8 cellular contexts compared by ENCODE assay signal in genomic region chr7:30510124-30511074, GRCh38. TPM values are rescaled to one million over a fixed set of nuclear protein-coding genes. Genes with fewer than 3 reads are reported as not detected.
DNase-seq lines count a peak whose midpoint lies in the region; ATAC-seq and TF ChIP-seq lines count a peak whose summit lies in the region.

No MANE protein-coding gene starts in this region.

- H3K9me3 ChIP-seq in Loucy (ENCODE audit: insufficient read depth, low read depth, low read length), result no peaks in the 10 kb centered on the region

- H3F3A ChIP-seq in Loucy (ENCODE audit: low read depth), result no peaks in the 10 kb centered on the region

- H3K79me2 ChIP-seq in Loucy (ENCODE audit: insufficient read depth, low read length), result no peaks in the 10 kb centered on the region

- H3K27me3 ChIP-seq in Loucy (ENCODE audit: insufficient read depth, low read length, poor library complexity, severe bottlenecking), result no peaks in the 10 kb centered on the region

- no peak overlapping the region for H3K4me3 Mint-ChIP-seq in progenitor cell of endocrine pancreas (ENCODE audit: low read depth)

- peaks cover 2% of the 10 kb centered on the region for H3K36me3 Mint-ChIP-seq in progenitor cell of endocrine pancreas (ENCODE audit: insufficient read depth)

- H3K9ac ChIP-seq in Loucy (ENCODE audit: low read depth, low read length, poor library complexity, severe bottlenecking), result no peak overlapping the region

- TF ChIP-seq CTCF in GM12875 (IDR thresholded peaks at IDR 0.05; ENCODE audit: borderline replicate concordance, insufficient read depth, low read depth, low read length) (peak; percentile 70), Loucy (conservative IDR thresholded peaks at IDR 0.05; ENCODE audit: low read length) (peak; percentile 91), fibroblast of pulmonary artery (IDR thresholded peaks at IDR 0.05; ENCODE audit: low read length, missing control alignments) (peak; percentile 93), progenitor cell of endocrine pancreas (IDR thresholded peaks at IDR 0.05; ENCODE audit: unreplicated experiment) (peak; percentile 84)

- H4K20me1 ChIP-seq in Loucy (ENCODE audit: insufficient read depth, low read length, poor library complexity, severe bottlenecking), result no peaks in the 10 kb centered on the region

- no peak for ATAC-seq in HG02763 (IDR thresholded peaks at IDR 0.05; ENCODE audit: unreplicated experiment)

- no peak overlapping the region for H2AFZ ChIP-seq in Loucy (ENCODE audit: low read length)

- peaks cover 3% of the 10 kb centered on the region for H3K4me1 ChIP-seq in Loucy (ENCODE audit: insufficient read depth, low read length, poor library complexity, severe bottlenecking)

- H3K4me3 ChIP-seq in GM12875 (ENCODE audit: low read depth, low read length), result no peak overlapping the region
- H3K4me3 ChIP-seq in Loucy (ENCODE audit: low read length, poor library complexity, severe bottlenecking), result no peak overlapping the region
- no peak overlapping the region for H3K4me3 ChIP-seq in fibroblast of pulmonary artery (replicated peaks; ENCODE audit: low read depth, low read length)

- peaks cover 26% of the 10 kb centered on the region for H3K4me1 Mint-ChIP-seq in progenitor cell of endocrine pancreas (ENCODE audit: low read depth)

- H3K36me3 ChIP-seq in Loucy (ENCODE audit: insufficient read depth, low read length), result no peaks in the 10 kb centered on the region

- no peak overlapping the region for H3K4me2 ChIP-seq in Loucy (ENCODE audit: low read depth, low read length, poor library complexity, severe bottlenecking)

- DNase-seq in AML-193 (lab: John Stamatoyannopoulos, UW) (peak; percentile 53 to 60), fibroblast of pulmonary artery (ENCODE audit: low read depth) (peak; percentile 72), progenitor cell of endocrine pancreas (ENCODE audit: low spot score, unreplicated experiment) (no peak), occipital lobe (lab: John Stamatoyannopoulos, UW) (no peak)
- DNase-seq in activated CD4-positive, alpha-beta T cell treated with anti-CD3 and anti-CD28 coated beads for 4 hours, result peak; percentile 19 to 23

- H3K27ac Mint-ChIP-seq in progenitor cell of endocrine pancreas, result no peak overlapping the region

- no peaks in the 10 kb centered on the region for H3K9me2 ChIP-seq in Loucy (replicated peaks; ENCODE audit: low read depth, low read length)

- H3K27me3 Mint-ChIP-seq in progenitor cell of endocrine pancreas, result no peaks in the 10 kb centered on the region

- peaks cover 6% of the 10 kb centered on the region for H3K9me3 Mint-ChIP-seq in progenitor cell of endocrine pancreas (ENCODE audit: low read depth)

RNA-seq across cellular contexts. Expression of gene GGCT, which starts 5.8 kb away (rescaled TPM):
- total RNA-seq in progenitor cell of endocrine pancreas (54.0 and 54.7 TPM in 2 replicates), occipital lobe (17.6 TPM)

RNA-seq across cellular contexts. Expression of gene NOD1, which starts 31.8 kb away (rescaled TPM):
- total RNA-seq in progenitor cell of endocrine pancreas, result 2.9 and 3.6 TPM in 2 replicates
- 1.9 TPM for total RNA-seq in occipital lobe

Comparison
In these comparisons a context has a peak if more than half of its experiments do, and no peak if none do; other contexts are left out.
1. DNase-seq: peak in AML-193 (2 of 2), activated CD4-positive, alpha-beta T cell treated with anti-CD3 and anti-CD28 coated beads for 4 hours (2 of 2) and fibroblast of pulmonary artery (single experiment); none in progenitor cell of endocrine pancreas (single experiment) and occipital lobe (single experiment).
2. Peak in every context shown above with its lines, with median percentiles within 50 percentile points of each other: CTCF ChIP-seq.